8 cellular contexts compared by ENCODE assay signal in the genomic region with DNA sequence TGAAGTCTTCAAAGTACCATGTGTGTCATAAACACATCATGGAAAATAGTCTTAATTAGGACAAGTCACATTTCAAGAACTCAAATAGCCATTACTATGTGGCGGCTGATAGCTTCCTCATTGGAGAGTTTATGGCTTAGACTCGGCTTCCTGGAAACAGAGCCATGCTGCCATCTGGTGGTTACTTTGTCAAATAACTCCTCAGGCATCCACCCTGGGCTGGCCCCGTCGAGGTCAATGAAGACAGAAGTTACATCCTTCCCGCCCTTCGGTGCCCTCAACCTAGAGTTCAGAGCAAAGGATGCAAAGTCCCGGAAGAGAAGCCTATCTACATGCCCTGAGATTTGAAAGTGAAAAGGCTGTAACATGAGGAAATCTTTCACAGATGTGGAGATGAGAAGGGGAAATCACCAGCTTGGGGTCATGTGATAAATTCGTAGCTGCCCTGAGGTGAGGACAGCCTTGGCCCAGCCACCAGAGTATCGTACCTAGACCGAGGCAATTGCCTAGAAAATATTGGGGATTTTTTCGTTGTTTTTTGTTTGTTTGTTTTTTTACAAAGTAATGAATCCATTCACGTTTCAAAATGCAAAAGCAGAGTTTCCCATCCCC. TPM values are rescaled to one million over a fixed set of nuclear protein-coding genes. Genes with fewer than 3 reads are reported as not detected.
DNase-seq lines count a peak whose midpoint lies in the region; ATAC-seq lines count a peak whose summit lies in the region.

No MANE protein-coding gene starts in this region.

- no peak overlapping the region for H3K18ac ChIP-seq in mesenchymal stem cell (ENCODE audit: low read depth in 1 of 2, low read length in 2 of 2)

- no peak overlapping the region for H2BK15ac ChIP-seq in mesenchymal stem cell (ENCODE audit: low read depth, poor library complexity, severe bottlenecking)

- H3K4me3 Mint-ChIP-seq in activated CD8-positive, alpha-beta T cell treated with anti-CD3 and anti-CD28 coated beads, Interleukin-2, amount 10 ng/mL, durations not matched to agents 7 days and 5 days = peak overlapping the region; percentile 22
- no peak overlapping the region for H3K4me3 Mint-ChIP-seq in effector memory CD8-positive, alpha-beta T cell

- WGBS in mesenchymal stem cell = 17% methylated on average over 8 of the region's 12 CpGs

- no peak overlapping the region for H4K91ac ChIP-seq in mesenchymal stem cell (ENCODE audit: low read length)

- H3K27me3 ChIP-seq in mesenchymal stem cell (ENCODE audit: control insufficient read depth in 1 of 2, insufficient read depth in 1 of 2, low read length in 2 of 2) = no peaks in the 10 kb centered on the region

- no peak overlapping the region for H3K27ac ChIP-seq in mesenchymal stem cell (ENCODE audit: low read length, poor library complexity, severe bottlenecking)

- no peak overlapping the region for H2BK12ac ChIP-seq in mesenchymal stem cell (ENCODE audit: low read length in 2 of 2)

- peak; percentile 88 for ATAC-seq in GM21360 (IDR thresholded peaks at IDR 0.05; ENCODE audit: unreplicated experiment)
- peak; percentile 97 for ATAC-seq in activated CD8-positive, alpha-beta T cell treated with anti-CD3 and anti-CD28 coated beads, Interleukin-2, amount 10 ng/mL, durations not matched to agents 7 days and 5 days
- ATAC-seq in effector memory CD8-positive, alpha-beta T cell (replicated peaks) = peak; percentile 95

- no peaks in the 10 kb centered on the region for H3K79me1 ChIP-seq in mesenchymal stem cell (replicated peaks; ENCODE audit: low read length, poor library complexity, severe bottlenecking)

- H4K8ac ChIP-seq in mesenchymal stem cell (ENCODE audit: low read length) = no peak overlapping the region

- no peak overlapping the region for H2BK120ac ChIP-seq in mesenchymal stem cell (ENCODE audit: low read depth, low read length)

- H3K4me2 ChIP-seq in mesenchymal stem cell (ENCODE audit: low read length, poor library complexity, severe bottlenecking) = no peak overlapping the region

- no peaks in the 10 kb centered on the region for H3K9me3 ChIP-seq in mesenchymal stem cell (ENCODE audit: control insufficient read depth, low read length)

- CTCF ChIA-PET in activated CD8-positive, alpha-beta T cell treated with anti-CD3 and anti-CD28 coated beads, Interleukin-2, amount 10 ng/mL, durations not matched to agents 7 days and 5 days (lab: Charles Lee) = interaction anchor here (0.6 to 7.4 kb wide), 28 partner anchors 9 to 531 kb away, joined by 3 to 141 read pairs (median 4); no protein-coding TSS in a partner anchor

- H3K23ac ChIP-seq in mesenchymal stem cell (ENCODE audit: low read length in 2 of 2) = no peak overlapping the region

- H3K36me3 ChIP-seq in mesenchymal stem cell (ENCODE audit: control insufficient read depth in 1 of 2, insufficient read depth in 2 of 2, low read depth in 1 of 2, low read length in 2 of 2) = no peaks in the 10 kb centered on the region

- no peak overlapping the region for H2AK5ac ChIP-seq in mesenchymal stem cell (ENCODE audit: low read length, severe bottlenecking)

- H3K4me1 Mint-ChIP-seq in activated CD8-positive, alpha-beta T cell treated with anti-CD3 and anti-CD28 coated beads, Interleukin-2, amount 10 ng/mL, durations not matched to agents 7 days and 5 days (ENCODE audit: low read depth) = peaks cover 4% of the 10 kb centered on the region
- peaks cover 3 to 4% of the 10 kb centered on the region in 2 donors for H3K4me1 Mint-ChIP-seq in effector memory CD8-positive, alpha-beta T cell (ENCODE audit: low read depth in 2 of 2)

- no peak overlapping the region for H2AFZ ChIP-seq in mesenchymal stem cell (ENCODE audit: low read depth, low read length)

- peaks cover 13% of the 10 kb centered on the region for H3K27me3 Mint-ChIP-seq in activated CD8-positive, alpha-beta T cell treated with anti-CD3 and anti-CD28 coated beads, Interleukin-2, amount 10 ng/mL, durations not matched to agents 7 days and 5 days (ENCODE audit: low read depth)
- H3K27me3 Mint-ChIP-seq in effector memory CD8-positive, alpha-beta T cell = peaks cover 39 to 70% of the 10 kb centered on the region in 2 donors

- H3K27ac Mint-ChIP-seq in activated CD8-positive, alpha-beta T cell treated with anti-CD3 and anti-CD28 coated beads, Interleukin-2, amount 10 ng/mL, durations not matched to agents 7 days and 5 days = no peak overlapping the region
- no peak overlapping the region for H3K27ac Mint-ChIP-seq in effector memory CD8-positive, alpha-beta T cell

- DNase-seq in CMK (ENCODE audit: low read depth) (peak; percentile 37), HUDEP-2 (lab: John Stamatoyannopoulos, UW; ENCODE audit: unreplicated experiment in 76 of 76) (peak in 68 of 76 experiments; percentile 2 to 77 (median 46)), mesenchymal stem cell (peak; percentile 75)
- peak; percentile 22 for DNase-seq in NK-92 treated with Interleukin-12 subunit alpha and Interleukin-12 subunit beta, amount 100 ng/mL, for 24 hours (lab: John Stamatoyannopoulos, UW)
- DNase-seq in activated CD8-positive, alpha-beta T cell treated with anti-CD3 and anti-CD28 coated beads, Interleukin-2, amount 10 ng/mL, durations not matched to agents 7 days and 5 days = peak; percentile 86
- DNase-seq in effector memory CD8-positive, alpha-beta T cell = peak; percentile 64 to 73 (median 67)
- peak; percentile 43 to 48 for DNase-seq in stimulated activated CD8-positive, alpha-beta memory T cell treated with anti-CD3 and anti-CD28 coated beads, Interleukin-2, amount 100 ng/mL, for 1 hour (ENCODE audit: low read depth in 2 of 2)

- no peak overlapping the region for H3K9ac ChIP-seq in mesenchymal stem cell (ENCODE audit: low read length)

- H3K4me1 ChIP-seq in mesenchymal stem cell (ENCODE audit: control insufficient read depth, insufficient read depth, low read depth, low read length) = no peaks in the 10 kb centered on the region

- H2BK5ac ChIP-seq in mesenchymal stem cell (ENCODE audit: low read depth, low read length, poor library complexity, severe bottlenecking) = no peak overlapping the region

- H3K9me3 Mint-ChIP-seq in activated CD8-positive, alpha-beta T cell treated with anti-CD3 and anti-CD28 coated beads, Interleukin-2, amount 10 ng/mL, durations not matched to agents 7 days and 5 days (ENCODE audit: insufficient read depth) = no peaks in the 10 kb centered on the region
- no peaks in the 10 kb centered on the region for H3K9me3 Mint-ChIP-seq in effector memory CD8-positive, alpha-beta T cell

- no peaks in the 10 kb centered on the region for H3K36me3 Mint-ChIP-seq in activated CD8-positive, alpha-beta T cell treated with anti-CD3 and anti-CD28 coated beads, Interleukin-2, amount 10 ng/mL, durations not matched to agents 7 days and 5 days (ENCODE audit: low read depth)
- no peaks in the 10 kb centered on the region for H3K36me3 Mint-ChIP-seq in effector memory CD8-positive, alpha-beta T cell (ENCODE audit: insufficient read depth)

- POLR2A ChIA-PET in activated CD8-positive, alpha-beta T cell treated with anti-CD3 and anti-CD28 coated beads, Interleukin-2, amount 10 ng/mL, durations not matched to agents 7 days and 5 days (lab: Charles Lee) = interaction anchor here (1.1 to 1.3 kb wide), 2 partner anchors 42 to 46 kb away, joined by 3 read pairs; partner anchors contain the start of gene ZNF169

- no peak overlapping the region for H3K4me3 ChIP-seq in mesenchymal stem cell (ENCODE audit: insufficient read depth in 1 of 2, low read depth in 1 of 2, low read length in 2 of 2)

- H3K14ac ChIP-seq in mesenchymal stem cell (ENCODE audit: low read length in 2 of 2) = no peak overlapping the region

- no peak overlapping the region for H3K4ac ChIP-seq in mesenchymal stem cell (ENCODE audit: low read depth in 1 of 2, low read length in 2 of 2)

RNA-seq across cellular contexts. Expression of gene ZNF169, which starts 45.5 kb away (rescaled TPM):
- total RNA-seq in activated CD8-positive, alpha-beta T cell treated with anti-CD3 and anti-CD28 coated beads, Interleukin-2, amount 10 ng/mL, durations not matched to agents 7 days and 5 days = 1 to 10 TPM; 5.8 to 8.0 TPM
- polyA plus RNA-seq in mesenchymal stem cell (2013, experiment 1 of 2) = 1.1 TPM
- 0.93 TPM for polyA plus RNA-seq in mesenchymal stem cell (2013, experiment 2 of 2)

Comparison
In these comparisons a context has a peak if more than half of its experiments do, and no peak if none do; other contexts are left out.
1. DNase-seq: peak in every context shown above with its lines; median percentile 86 in activated CD8-positive, alpha-beta T cell treated with anti-CD3 and anti-CD28 coated beads, Interleukin-2, amount 10 ng/mL, durations not matched to agents 7 days and 5 days; 75 in mesenchymal stem cell; 67 in effector memory CD8-positive, alpha-beta T cell; 46 in HUDEP-2; 46 in stimulated activated CD8-positive, alpha-beta memory T cell treated with anti-CD3 and anti-CD28 coated beads, Interleukin-2, amount 100 ng/mL, for 1 hour; 37 in CMK; 22 in NK-92 treated with Interleukin-12 subunit alpha and Interleukin-12 subunit beta, amount 100 ng/mL, for 24 hours.